Comparison of ENCODE assay signal across 11 cellular contexts in the genomic region with DNA sequence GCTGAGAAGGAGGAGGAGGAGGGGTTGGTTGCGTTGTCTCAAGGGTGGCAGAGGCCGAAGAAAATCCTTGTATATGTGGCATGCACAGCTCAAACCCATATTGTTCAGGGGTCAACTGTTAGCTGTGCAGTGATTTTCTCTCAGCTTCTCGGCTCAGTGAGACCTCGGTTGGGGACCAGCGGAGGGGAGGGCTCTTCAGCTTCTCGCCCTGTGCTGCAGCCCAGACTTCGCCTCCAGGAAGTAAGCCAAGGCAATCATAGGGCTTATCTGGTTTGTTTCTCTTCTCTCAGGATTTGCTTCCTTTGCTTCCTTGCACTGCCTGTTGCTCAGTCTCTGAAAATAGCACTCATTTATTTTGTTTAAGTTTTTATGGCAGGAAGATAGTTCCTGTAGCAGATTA.
DNase-seq lines count a peak whose midpoint lies in the region; ATAC-seq, FAIRE-seq and TF ChIP-seq lines count a peak whose summit lies in the region.
"Had no signal": no experiment of that assay in that cellular context is flagged by ENCODE, and none has a peak within 500 bp of the region (broad histone marks: within the 10 kb centered on the region; RNA-seq: fewer than 3 reads in every experiment).

No MANE protein-coding gene starts in this region.

- H3K27me3 Mint-ChIP-seq in Calu3 (ENCODE audit: unreplicated experiment), result no peaks in the 10 kb centered on the region

- peaks cover 69% of the 10 kb centered on the region for H3K4me1 Mint-ChIP-seq in Calu3 (ENCODE audit: low read depth, unreplicated experiment)

- no peaks in the 10 kb centered on the region for H3K36me3 ChIP-seq in pancreas

- H3K4me3 ChIP-seq in pancreas, result no peak overlapping the region
- H3K4me3 ChIP-seq: psoas muscle had no signal

- no peaks in the 10 kb centered on the region for H3K27me3 ChIP-seq in pancreas

- peak overlapping the region; percentile 46 for H3K27ac Mint-ChIP-seq in Calu3 (ENCODE audit: unreplicated experiment)

- peaks cover 0 to 9% (median 0%) of the 10 kb centered on the region in 3 donors for H3K4me1 ChIP-seq in pancreas
- H3K4me1 ChIP-seq: psoas muscle had no signal

- H3K9me3 Mint-ChIP-seq in Calu3 (ENCODE audit: low read depth, unreplicated experiment), result no peaks in the 10 kb centered on the region

- no peaks in the 10 kb centered on the region for H3K9me3 ChIP-seq in pancreas
- H3K9me3 ChIP-seq: psoas muscle had no signal

- intact Hi-C loops in Calu3 (cut with micrococcal nuclease; ENCODE audit: unreplicated experiment) (loop anchor here (2.0 to 5.0 kb wide), 2 partner anchors 67 to 83 kb away; no protein-coding TSS in a partner anchor), pancreas (cut with DNase I) (no loop called here)

- peak overlapping the region; percentile 8 for H3K4me3 Mint-ChIP-seq in Calu3 (ENCODE audit: low read depth, unreplicated experiment)

- CTCF ChIA-PET in Calu3 (lab: Charles Lee), result interaction anchor here (0.6 to 1.3 kb wide), 3 partner anchors 9 to 36 kb away, joined by 3 to 4 read pairs (median 3); no protein-coding TSS in a partner anchor

- FAIRE-seq in pancreas (lab: Jason Lieb, UNC), result no peak

- DNase-seq in Calu3 (peak; percentile 29), astrocyte of the hippocampus (ENCODE audit: low read depth, low spot score) (peak; percentile 51), hepatic stellate cell (ENCODE audit: low spot score) (peak; percentile 31), pancreas (no peak), caudate nucleus (lab: John Stamatoyannopoulos, UW) (no peak), NOMO-1 (lab: John Stamatoyannopoulos, UW; ENCODE audit: unreplicated experiment in 2 of 2) (no peak)
- DNase-seq in stimulated activated CD4-positive, alpha-beta T cell treated with anti-CD3 and anti-CD28 coated beads, Interleukin-1b, Interleukin-23, amount 100 ng/mL, for 48 hours, result no peak
- DNase-seq: DMS53, NCI-H345, psoas muscle had no signal

- WGBS in pancreas, 2 donors, result 28 to 31% methylated on average over 7 of the region's 7 CpGs

- H3K27ac ChIP-seq in pancreas (peak overlapping the region; percentile 11 to 64 (median 38)), caudate nucleus (ENCODE audit: low read depth, low read length) (no peak overlapping the region)
- H3K27ac ChIP-seq: psoas muscle had no signal

- peaks cover 18% of the 10 kb centered on the region for H3K36me3 Mint-ChIP-seq in Calu3 (ENCODE audit: insufficient read depth, unreplicated experiment)

- ATAC-seq in pancreas, result peak; percentile 46 to 72 (median 70)
- no peak for ATAC-seq in GM18520 (IDR thresholded peaks at IDR 0.05; ENCODE audit: unreplicated experiment)
- ATAC-seq: psoas muscle had no signal

- no TSS peak for BruUV-seq in Calu3 (replicated peaks; lab: Mats Ljungman, UMichigan)

- TF ChIP-seq CTCF in Calu3 (IDR thresholded peaks at IDR 0.05; ENCODE audit: unreplicated experiment) (no peak), pancreas (IDR thresholded peaks at IDR 0.05) (no peak)

Comparison
In these comparisons a context has a peak if more than half of its experiments do, and no peak if none do; other contexts are left out.
1. DNase-seq: peak in Calu3 (single experiment), astrocyte of the hippocampus (single experiment) and hepatic stellate cell (single experiment); none in pancreas (0 of 6), stimulated activated CD4-positive, alpha-beta T cell treated with anti-CD3 and anti-CD28 coated beads, Interleukin-1b, Interleukin-23, amount 100 ng/mL, for 48 hours (single experiment), caudate nucleus (0 of 61) and NOMO-1 (0 of 2).